ENCODE assay signal across 14 cellular contexts in genomic region chr10:3761916-3762708, GRCh38. TPM values are rescaled to one million over a fixed set of nuclear protein-coding genes. Genes with fewer than 3 reads are reported as not detected.
DNase-seq lines count a peak whose midpoint lies in the region; ATAC-seq and TF ChIP-seq lines count a peak whose summit lies in the region.
"Had no signal": no experiment of that assay in that cellular context is flagged by ENCODE, and none has a peak within 500 bp of the region (broad histone marks: within the 10 kb centered on the region; RNA-seq: fewer than 3 reads in every experiment).

No MANE protein-coding gene starts in this region.

- H3K9me3 ChIP-seq in colonic mucosa (no peaks in the 10 kb centered on the region), mucosa of descending colon (no peaks in the 10 kb centered on the region)
- H3K9me3 ChIP-seq: lower lobe of right lung, prostate gland, thoracic aorta had no signal

- TF ChIP-seq CTCF in colonic mucosa (IDR thresholded peaks at IDR 0.05) (no peak), mucosa of descending colon (IDR thresholded peaks at IDR 0.05) (no peak)

- peak overlapping the region; percentile 33 for H3K27ac ChIP-seq in colonic mucosa
- H3K27ac ChIP-seq: prostate gland, SK-N-MC, thoracic aorta had no signal

- no peak overlapping the region for H3K9ac ChIP-seq in colonic mucosa (ENCODE audit: low read depth in 2 of 2, low read length in 2 of 2)

- H3K27me3 ChIP-seq in colonic mucosa, result no peaks in the 10 kb centered on the region

- DNase-seq in EL, result peak; percentile 93
- peak; percentile 78 for DNase-seq in NCI-H226
- DNase-seq in colonic mucosa, result peak; percentile 18
- DNase-seq in mucosa of descending colon, result no peak
- DNase-seq in T1000 (lab: John Stamatoyannopoulos, UW), result no peak
- no peak for DNase-seq in cerebellar nuclear complex (lab: John Stamatoyannopoulos, UW)
- no peak for DNase-seq in NCI-H146 treated with DMSO at 0.1 percent for 48 hours (lab: John Stamatoyannopoulos, UW; ENCODE audit: unreplicated experiment)
- DNase-seq: DMS153, lower lobe of right lung, NCI-H2227 treated with DMSO at 0.1 percent for 48 hours had no signal

- ATAC-seq in mucosa of descending colon (peak; percentile 17), GM21390 (IDR thresholded peaks at IDR 0.05; ENCODE audit: unreplicated experiment) (no peak)

- intact Hi-C loops in colonic mucosa (cut with DNase I) (no loop called here), mucosa of descending colon (cut with DNase I, micrococcal nuclease) (no loop called here)

- H3K4me3 ChIP-seq in colonic mucosa, result no peak overlapping the region
- H3K4me3 ChIP-seq in mucosa of descending colon, result no peak overlapping the region
- H3K4me3 ChIP-seq: lower lobe of right lung, prostate gland, SK-N-MC, thoracic aorta had no signal

- no peaks in the 10 kb centered on the region for H3K4me1 ChIP-seq in colonic mucosa
- peaks cover 14% of the 10 kb centered on the region for H3K4me1 ChIP-seq in mucosa of descending colon (ENCODE audit: low read depth)
- H3K4me1 ChIP-seq: prostate gland had no signal

- H3K36me3 ChIP-seq in colonic mucosa, result no peaks in the 10 kb centered on the region
- H3K36me3 ChIP-seq in mucosa of descending colon (ENCODE audit: low read depth), result no peaks in the 10 kb centered on the region
- H3K36me3 ChIP-seq: lower lobe of right lung, prostate gland, thoracic aorta had no signal

RNA-seq across cellular contexts. Expression of gene KLF6, which starts 22.9 kb away (rescaled TPM):
- total RNA-seq in colonic mucosa (100 to 1,000 TPM; 106 to 299 TPM), mucosa of descending colon (100 to 1,000 TPM; 270 to 371 (median 331) TPM)

Comparison
In these comparisons a context has a peak if more than half of its experiments do, and no peak if none do; other contexts are left out.
1. DNase-seq: peak in EL (single experiment), NCI-H226 (single experiment) and colonic mucosa (single experiment); none in mucosa of descending colon (0 of 3), T1000 (single experiment), cerebellar nuclear complex (0 of 2) and NCI-H146 treated with DMSO at 0.1 percent for 48 hours (single experiment).